In the genomic region with DNA sequence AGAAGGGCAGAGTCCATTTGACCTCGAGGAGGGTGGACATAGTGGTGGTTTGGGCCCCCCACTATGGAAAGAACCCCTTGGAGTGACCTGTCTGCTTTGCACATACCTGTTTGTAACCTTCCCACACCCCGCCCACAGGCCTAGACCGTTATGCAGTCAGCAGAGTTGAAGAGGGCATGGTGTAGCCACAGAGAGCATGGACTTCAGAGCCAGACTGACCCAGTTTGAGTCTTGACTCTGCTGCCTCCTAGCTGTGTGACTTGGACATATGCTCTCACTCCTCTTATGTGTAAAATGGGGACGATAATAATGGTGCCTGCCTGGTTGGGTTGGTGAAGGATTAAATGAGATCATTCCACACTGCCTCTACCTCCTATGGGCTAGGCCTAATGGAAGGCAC, we compare ENCODE assay signal across 1 cellular context.
TF ChIP-seq lines count a peak whose summit lies in the region.

No MANE protein-coding gene starts in this region.

TF ChIP-seq in GM23338, 12 proteins besides CTCF, POLR2A, EP300 and RAD21:
- TF ChIP-seq, protein P1, sequence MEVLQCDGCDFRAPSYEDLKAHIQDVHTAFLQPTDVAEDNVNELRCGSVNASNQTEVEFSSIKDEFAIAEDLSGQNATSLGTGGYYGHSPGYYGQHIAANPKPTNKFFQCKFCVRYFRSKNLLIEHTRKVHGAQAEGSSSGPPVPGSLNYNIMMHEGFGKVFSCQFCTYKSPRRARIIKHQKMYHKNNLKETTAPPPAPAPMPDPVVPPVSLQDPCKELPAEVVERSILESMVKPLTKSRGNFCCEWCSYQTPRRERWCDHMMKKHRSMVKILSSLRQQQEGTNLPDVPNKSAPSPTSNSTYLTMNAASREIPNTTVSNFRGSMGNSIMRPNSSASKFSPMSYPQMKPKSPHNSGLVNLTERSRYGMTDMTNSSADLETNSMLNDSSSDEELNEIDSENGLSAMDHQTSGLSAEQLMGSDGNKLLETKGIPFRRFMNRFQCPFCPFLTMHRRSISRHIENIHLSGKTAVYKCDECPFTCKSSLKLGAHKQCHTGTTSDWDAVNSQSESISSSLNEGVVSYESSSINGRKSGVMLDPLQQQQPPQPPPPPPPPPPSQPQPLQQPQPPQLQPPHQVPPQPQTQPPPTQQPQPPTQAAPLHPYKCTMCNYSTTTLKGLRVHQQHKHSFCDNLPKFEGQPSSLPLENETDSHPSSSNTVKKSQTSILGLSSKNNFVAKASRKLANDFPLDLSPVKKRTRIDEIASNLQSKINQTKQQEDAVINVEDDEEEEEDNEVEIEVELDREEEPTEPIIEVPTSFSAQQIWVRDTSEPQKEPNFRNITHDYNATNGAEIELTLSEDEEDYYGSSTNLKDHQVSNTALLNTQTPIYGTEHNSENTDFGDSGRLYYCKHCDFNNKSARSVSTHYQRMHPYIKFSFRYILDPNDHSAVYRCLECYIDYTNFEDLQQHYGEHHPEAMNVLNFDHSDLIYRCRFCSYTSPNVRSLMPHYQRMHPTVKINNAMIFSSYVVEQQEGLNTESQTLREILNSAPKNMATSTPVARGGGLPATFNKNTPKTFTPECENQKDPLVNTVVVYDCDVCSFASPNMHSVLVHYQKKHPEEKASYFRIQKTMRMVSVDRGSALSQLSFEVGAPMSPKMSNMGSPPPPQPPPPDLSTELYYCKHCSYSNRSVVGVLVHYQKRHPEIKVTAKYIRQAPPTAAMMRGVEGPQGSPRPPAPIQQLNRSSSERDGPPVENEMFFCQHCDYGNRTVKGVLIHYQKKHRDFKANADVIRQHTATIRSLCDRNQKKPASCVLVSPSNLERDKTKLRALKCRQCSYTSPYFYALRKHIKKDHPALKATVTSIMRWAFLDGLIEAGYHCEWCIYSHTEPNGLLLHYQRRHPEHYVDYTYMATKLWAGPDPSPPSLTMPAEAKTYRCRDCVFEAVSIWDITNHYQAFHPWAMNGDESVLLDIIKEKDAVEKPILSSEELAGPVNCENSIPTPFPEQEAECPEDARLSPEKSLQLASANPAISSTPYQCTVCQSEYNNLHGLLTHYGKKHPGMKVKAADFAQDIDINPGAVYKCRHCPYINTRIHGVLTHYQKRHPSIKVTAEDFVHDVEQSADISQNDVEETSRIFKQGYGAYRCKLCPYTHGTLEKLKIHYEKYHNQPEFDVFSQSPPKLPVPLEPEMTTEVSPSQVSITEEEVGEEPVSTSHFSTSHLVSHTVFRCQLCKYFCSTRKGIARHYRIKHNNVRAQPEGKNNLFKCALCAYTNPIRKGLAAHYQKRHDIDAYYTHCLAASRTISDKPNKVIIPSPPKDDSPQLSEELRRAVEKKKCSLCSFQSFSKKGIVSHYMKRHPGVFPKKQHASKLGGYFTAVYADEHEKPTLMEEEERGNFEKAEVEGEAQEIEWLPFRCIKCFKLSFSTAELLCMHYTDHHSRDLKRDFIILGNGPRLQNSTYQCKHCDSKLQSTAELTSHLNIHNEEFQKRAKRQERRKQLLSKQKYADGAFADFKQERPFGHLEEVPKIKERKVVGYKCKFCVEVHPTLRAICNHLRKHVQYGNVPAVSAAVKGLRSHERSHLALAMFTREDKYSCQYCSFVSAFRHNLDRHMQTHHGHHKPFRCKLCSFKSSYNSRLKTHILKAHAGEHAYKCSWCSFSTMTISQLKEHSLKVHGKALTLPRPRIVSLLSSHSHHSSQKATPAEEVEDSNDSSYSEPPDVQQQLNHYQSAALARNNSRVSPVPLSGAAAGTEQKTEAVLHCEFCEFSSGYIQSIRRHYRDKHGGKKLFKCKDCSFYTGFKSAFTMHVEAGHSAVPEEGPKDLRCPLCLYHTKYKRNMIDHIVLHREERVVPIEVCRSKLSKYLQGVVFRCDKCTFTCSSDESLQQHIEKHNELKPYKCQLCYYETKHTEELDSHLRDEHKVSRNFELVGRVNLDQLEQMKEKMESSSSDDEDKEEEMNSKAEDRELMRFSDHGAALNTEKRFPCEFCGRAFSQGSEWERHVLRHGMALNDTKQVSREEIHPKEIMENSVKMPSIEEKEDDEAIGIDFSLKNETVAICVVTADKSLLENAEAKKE (CRISPR knock-in tag; IDR thresholded peaks at IDR 0.05) = no peak
- TF ChIP-seq, protein P2, sequence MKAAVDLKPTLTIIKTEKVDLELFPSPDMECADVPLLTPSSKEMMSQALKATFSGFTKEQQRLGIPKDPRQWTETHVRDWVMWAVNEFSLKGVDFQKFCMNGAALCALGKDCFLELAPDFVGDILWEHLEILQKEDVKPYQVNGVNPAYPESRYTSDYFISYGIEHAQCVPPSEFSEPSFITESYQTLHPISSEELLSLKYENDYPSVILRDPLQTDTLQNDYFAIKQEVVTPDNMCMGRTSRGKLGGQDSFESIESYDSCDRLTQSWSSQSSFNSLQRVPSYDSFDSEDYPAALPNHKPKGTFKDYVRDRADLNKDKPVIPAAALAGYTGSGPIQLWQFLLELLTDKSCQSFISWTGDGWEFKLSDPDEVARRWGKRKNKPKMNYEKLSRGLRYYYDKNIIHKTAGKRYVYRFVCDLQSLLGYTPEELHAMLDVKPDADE (IDR thresholded peaks at IDR 0.05) = no peak
- TF ChIP-seq ZNF114 (CRISPR knock-in tag; IDR thresholded peaks at IDR 0.05) (no peak), JUNB (IDR thresholded peaks at IDR 0.05; ENCODE audit: unreplicated experiment) (no peak), EZH2phosphoT487 (IDR thresholded peaks at IDR 0.05; ENCODE audit: unreplicated experiment) (no peak)
- TF ChIP-seq, protein P3, sequence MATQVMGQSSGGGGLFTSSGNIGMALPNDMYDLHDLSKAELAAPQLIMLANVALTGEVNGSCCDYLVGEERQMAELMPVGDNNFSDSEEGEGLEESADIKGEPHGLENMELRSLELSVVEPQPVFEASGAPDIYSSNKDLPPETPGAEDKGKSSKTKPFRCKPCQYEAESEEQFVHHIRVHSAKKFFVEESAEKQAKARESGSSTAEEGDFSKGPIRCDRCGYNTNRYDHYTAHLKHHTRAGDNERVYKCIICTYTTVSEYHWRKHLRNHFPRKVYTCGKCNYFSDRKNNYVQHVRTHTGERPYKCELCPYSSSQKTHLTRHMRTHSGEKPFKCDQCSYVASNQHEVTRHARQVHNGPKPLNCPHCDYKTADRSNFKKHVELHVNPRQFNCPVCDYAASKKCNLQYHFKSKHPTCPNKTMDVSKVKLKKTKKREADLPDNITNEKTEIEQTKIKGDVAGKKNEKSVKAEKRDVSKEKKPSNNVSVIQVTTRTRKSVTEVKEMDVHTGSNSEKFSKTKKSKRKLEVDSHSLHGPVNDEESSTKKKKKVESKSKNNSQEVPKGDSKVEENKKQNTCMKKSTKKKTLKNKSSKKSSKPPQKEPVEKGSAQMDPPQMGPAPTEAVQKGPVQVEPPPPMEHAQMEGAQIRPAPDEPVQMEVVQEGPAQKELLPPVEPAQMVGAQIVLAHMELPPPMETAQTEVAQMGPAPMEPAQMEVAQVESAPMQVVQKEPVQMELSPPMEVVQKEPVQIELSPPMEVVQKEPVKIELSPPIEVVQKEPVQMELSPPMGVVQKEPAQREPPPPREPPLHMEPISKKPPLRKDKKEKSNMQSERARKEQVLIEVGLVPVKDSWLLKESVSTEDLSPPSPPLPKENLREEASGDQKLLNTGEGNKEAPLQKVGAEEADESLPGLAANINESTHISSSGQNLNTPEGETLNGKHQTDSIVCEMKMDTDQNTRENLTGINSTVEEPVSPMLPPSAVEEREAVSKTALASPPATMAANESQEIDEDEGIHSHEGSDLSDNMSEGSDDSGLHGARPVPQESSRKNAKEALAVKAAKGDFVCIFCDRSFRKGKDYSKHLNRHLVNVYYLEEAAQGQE (IDR thresholded peaks at IDR 0.05; ENCODE audit: unreplicated experiment) = no peak
TF ChIP-seq in GM23338: peak in this region for 0.
